Comparison of ENCODE assay signal across 8 cellular contexts in genomic region chr19:6273701-6274601, GRCh38. TPM values are rescaled to one million over a fixed set of nuclear protein-coding genes. Genes with fewer than 3 reads are reported as not detected.
DNase-seq lines count a peak whose midpoint lies in the region; ATAC-seq and TF ChIP-seq lines count a peak whose summit lies in the region.

No MANE protein-coding gene starts in this region.

- peak; percentile 17 for DNase-seq in GM13977 (ENCODE audit: low spot score)
- peak; percentile 86 for DNase-seq in RWPE1 (ENCODE audit: low spot score)
- DNase-seq in esophagus muscularis mucosa (ENCODE audit: extremely low spot score) = peak; percentile 97

- peak overlapping the region; percentile 100 for H3K27ac ChIP-seq in RWPE1
- peak overlapping the region; percentile 85 to 93 (median 89) for H3K27ac ChIP-seq in esophagus muscularis mucosa (replicated peaks in 1 of 4)
- peak overlapping the region; percentile 90 for H3K27ac ChIP-seq in muscle layer of duodenum (ENCODE audit: low read length)

- no peaks in the 10 kb centered on the region for H3K9me3 ChIP-seq in esophagus muscularis mucosa
- H3K9me3 ChIP-seq in muscle layer of duodenum (ENCODE audit: control insufficient read depth in 1 of 2, low read length in 2 of 2) = no peaks in the 10 kb centered on the region

- intact Hi-C loops in esophagus muscularis mucosa (cut with DNase I) = loop anchor here (10.0 kb wide), 1 partner anchor 229 kb away; no protein-coding TSS in a partner anchor

- in situ Hi-C loops in GM13977 (cut with MboI; ENCODE audit: low pct_unique_long_range_greater_than_20kb, low sequenced_read_pairs, unreplicated experiment) = no loop called here

- peak; percentile 64 for TF ChIP-seq EP300 in esophagus muscularis mucosa (IDR thresholded peaks at IDR 0.05)

- H3K36me3 ChIP-seq in esophagus muscularis mucosa (peaks cover 14 to 26% (median 15%) of the 10 kb centered on the region in 4 donors), muscle layer of duodenum (ENCODE audit: control insufficient read depth in 1 of 2, insufficient read depth in 2 of 2, low read length in 2 of 2) (peaks cover 8 to 9% of the 10 kb centered on the region in 2 donors)

- peaks cover 92 to 100% (median 97%) of the 10 kb centered on the region in 4 donors for H3K4me1 ChIP-seq in esophagus muscularis mucosa
- H3K4me1 ChIP-seq in muscle layer of duodenum (ENCODE audit: control insufficient read depth in 1 of 2, insufficient read depth in 2 of 2, low read length in 2 of 2) = peaks cover 56 to 85% of the 10 kb centered on the region in 2 donors

- CTCF ChIA-PET in RWPE1 (lab: Yijun Ruan, JAX) = interaction anchor here (1.3 kb wide), 1 partner anchor 56 kb away, joined by 6 read pairs; no protein-coding TSS in a partner anchor

- POLR2A ChIA-PET in RWPE1 (lab: Yijun Ruan, JAX; ENCODE audit: low non-redundant PET) = interaction anchor here (0.5 kb wide), 1 partner anchor 441 kb away, joined by 3 read pairs; no protein-coding TSS in a partner anchor

- no peak for TF ChIP-seq POLR2A in esophagus muscularis mucosa (IDR thresholded peaks at IDR 0.05; ENCODE audit: low read depth)

- TF ChIP-seq CTCF in GM13977 (IDR thresholded peaks at IDR 0.05; ENCODE audit: extremely low read depth, insufficient read depth, missing control alignments) (no peak), RWPE1 (conservative IDR thresholded peaks at IDR 0.05; ENCODE audit: low read depth) (no peak), esophagus muscularis mucosa (IDR thresholded peaks at IDR 0.05) (peak in 2 of 3 experiments; percentile 13 to 20)

- WGBS in esophagus muscularis mucosa = 4% methylated on average over 19 of the region's 30 CpGs

- H3K27me3 ChIP-seq in esophagus muscularis mucosa (no peaks in the 10 kb centered on the region), muscle layer of duodenum (ENCODE audit: low read depth, low read length) (no peaks in the 10 kb centered on the region)

- H3K4me3 ChIP-seq in esophagus muscularis mucosa = peak overlapping the region; percentile 33 to 46 (median 40)
- H3K4me3 ChIP-seq in muscle layer of duodenum (ENCODE audit: low read depth in 1 of 2, low read length in 2 of 2) = peak overlapping the region; percentile 30 to 48

- ATAC-seq in HG02884 (IDR thresholded peaks at IDR 0.05; ENCODE audit: unreplicated experiment) (no peak), HG02981 (IDR thresholded peaks at IDR 0.05; ENCODE audit: unreplicated experiment) (no peak), HG03159 (IDR thresholded peaks at IDR 0.05; ENCODE audit: unreplicated experiment) (no peak), HG03025 (IDR thresholded peaks at IDR 0.05; ENCODE audit: low FRiP score, unreplicated experiment) (no peak)

RNA-seq across cellular contexts. Expression of gene MLLT1, which starts 5.8 kb away (rescaled TPM):
- 10 to 100 TPM; 21.5 to 46.9 (median 33.4) TPM for total RNA-seq in esophagus muscularis mucosa

RNA-seq across cellular contexts. Expression of gene ACER1, which starts 59.5 kb away (rescaled TPM):
- not detected for total RNA-seq in esophagus muscularis mucosa

Comparison
In these comparisons a context has a peak if more than half of its experiments do, and no peak if none do; other contexts are left out.
1. DNase-seq: peak in every context shown above with its lines; median percentile 97 in esophagus muscularis mucosa; 86 in RWPE1; 17 in GM13977.
2. CTCF ChIP-seq: peak in esophagus muscularis mucosa (2 of 3); none in GM13977 (single experiment) and RWPE1 (single experiment).
3. Peak in every context shown above with its lines, with median percentiles within 50 percentile points of each other: H3K27ac ChIP-seq.